In the genomic region with DNA sequence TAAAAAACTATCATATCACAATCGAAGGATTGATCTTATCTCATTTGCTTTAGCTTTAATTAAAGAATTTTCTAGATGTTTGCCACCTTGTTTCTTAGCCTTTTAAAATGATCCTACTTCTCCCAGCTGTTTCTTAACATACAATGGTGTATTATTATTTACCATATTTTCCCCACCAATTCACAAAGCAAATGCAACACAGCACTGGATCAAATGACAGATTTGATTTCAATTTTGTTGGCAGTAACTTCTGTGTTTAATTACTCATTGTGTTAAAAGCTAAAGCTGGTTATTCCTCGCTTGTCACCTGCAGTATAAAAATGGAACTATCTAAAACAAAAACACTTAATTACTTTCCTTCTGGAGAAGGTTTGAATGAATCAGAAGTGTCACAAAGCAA, we compare ENCODE assay signal across 19 cellular contexts.
"Had no signal": no experiment of that assay in that cellular context is flagged by ENCODE, and none has a peak within 500 bp of the region (broad histone marks: within the 10 kb centered on the region; RNA-seq: fewer than 3 reads in every experiment).

No MANE protein-coding gene starts in this region.

- H3K27me3 ChIP-seq: hepatocyte, tibial nerve had no signal

- H3K36me3 Mint-ChIP-seq: natural killer cell treated with Interleukin-12 subunit alpha and Interleukin-12 subunit beta and Interleukin-15 and Interleukin-18, amount 100 ng/mL, for 72 hours had no signal

- H3K27ac Mint-ChIP-seq: activated CD4-positive, alpha-beta memory T cell treated with anti-CD3 and anti-CD28 coated beads for 36 hours; activated CD4-positive, alpha-beta T cell treated with anti-CD3 and anti-CD28 coated beads for 36 hours; activated naive CD8-positive, alpha-beta T cell treated with anti-CD3 and anti-CD28 coated beads for 36 hours; activated T-helper 1 cell treated with anti-CD3 and anti-CD28 coated beads, Interleukin-12 subunit alpha, Interleukin-12 subunit beta, Interleukin-2, Interleukin-4 antibody, amounts not matched to agents 30 ng/mL and 10 ng/mL and 1 ng/mL, durations not matched to agents 14 hours and 24 hours and 36 hours; natural killer cell treated with Interleukin-12 subunit alpha and Interleukin-12 subunit beta and Interleukin-15 and Interleukin-18, amount 100 ng/mL, for 72 hours; stimulated activated naive CD8-positive, alpha-beta T cell treated with anti-CD3 and anti-CD28 coated beads, Interleukin-15, Interleukin-2, amounts not matched to agents 100 ng/mL and 50 ng/mL, for 24 hours; T-helper 2 cell treated with Interferon-gamma antibody and Interleukin-4, amounts not matched to agents 5 μg/mL and 100 μg/mL, for 36 hours; WTC11 had no signal

- H3K27me3 Mint-ChIP-seq: activated CD4-positive, alpha-beta memory T cell treated with anti-CD3 and anti-CD28 coated beads for 36 hours; activated CD4-positive, alpha-beta T cell treated with anti-CD3 and anti-CD28 coated beads for 36 hours; activated naive CD8-positive, alpha-beta T cell treated with anti-CD3 and anti-CD28 coated beads for 36 hours; stimulated activated naive CD8-positive, alpha-beta T cell treated with anti-CD3 and anti-CD28 coated beads, Interleukin-15, Interleukin-2, amounts not matched to agents 100 ng/mL and 50 ng/mL, for 24 hours had no signal

- DNase-seq: activated CD4-positive, alpha-beta memory T cell treated with anti-CD3 and anti-CD28 coated beads for 36 hours; activated CD4-positive, alpha-beta T cell treated with anti-CD3 and anti-CD28 coated beads for 36 hours; activated gamma-delta T cell treated with Interleukin-2 at 50 U/mL for 16 hours; activated naive CD8-positive, alpha-beta T cell treated with anti-CD3 and anti-CD28 coated beads for 36 hours; activated T-cell treated with anti-CD3 and anti-CD28 coated beads for 4 hours; amniotic stem cell; dermis blood vessel endothelial cell; effector memory CD4-positive, alpha-beta T cell; occipital lobe; right cardiac atrium had no signal

- H3K9me3 ChIP-seq: prostate gland, tibial nerve had no signal

- H3K36me3 ChIP-seq: prostate gland, tibial nerve had no signal

- H3K9me3 Mint-ChIP-seq: natural killer cell treated with Interleukin-12 subunit alpha and Interleukin-12 subunit beta and Interleukin-15 and Interleukin-18, amount 100 ng/mL, for 72 hours; stimulated activated naive CD8-positive, alpha-beta T cell treated with anti-CD3 and anti-CD28 coated beads, Interleukin-15, Interleukin-2, amounts not matched to agents 100 ng/mL and 50 ng/mL, for 24 hours had no signal

- H3K27ac ChIP-seq: hepatocyte, prostate gland, tibial nerve had no signal

- H3K4me3 Mint-ChIP-seq: activated CD4-positive, alpha-beta memory T cell treated with anti-CD3 and anti-CD28 coated beads for 36 hours; activated CD4-positive, alpha-beta T cell treated with anti-CD3 and anti-CD28 coated beads for 36 hours; activated naive CD8-positive, alpha-beta T cell treated with anti-CD3 and anti-CD28 coated beads for 36 hours; activated T-helper 1 cell treated with anti-CD3 and anti-CD28 coated beads, Interleukin-12 subunit alpha, Interleukin-12 subunit beta, Interleukin-2, Interleukin-4 antibody, amounts not matched to agents 30 ng/mL and 10 ng/mL and 1 ng/mL, durations not matched to agents 14 hours and 24 hours and 36 hours; natural killer cell treated with Interleukin-12 subunit alpha and Interleukin-12 subunit beta and Interleukin-15 and Interleukin-18, amount 100 ng/mL, for 72 hours; stimulated activated naive CD8-positive, alpha-beta T cell treated with anti-CD3 and anti-CD28 coated beads, Interleukin-15, Interleukin-2, amounts not matched to agents 100 ng/mL and 50 ng/mL, for 24 hours; T-helper 2 cell treated with Interferon-gamma antibody and Interleukin-4, amounts not matched to agents 5 μg/mL and 100 μg/mL, for 36 hours; WTC11 had no signal

- H3K4me1 ChIP-seq: prostate gland had no signal

- H3K4me3 ChIP-seq: hepatocyte, lung, prostate gland, tibial nerve had no signal
